ENCODE assay signal across 8 cellular contexts in the genomic region with DNA sequence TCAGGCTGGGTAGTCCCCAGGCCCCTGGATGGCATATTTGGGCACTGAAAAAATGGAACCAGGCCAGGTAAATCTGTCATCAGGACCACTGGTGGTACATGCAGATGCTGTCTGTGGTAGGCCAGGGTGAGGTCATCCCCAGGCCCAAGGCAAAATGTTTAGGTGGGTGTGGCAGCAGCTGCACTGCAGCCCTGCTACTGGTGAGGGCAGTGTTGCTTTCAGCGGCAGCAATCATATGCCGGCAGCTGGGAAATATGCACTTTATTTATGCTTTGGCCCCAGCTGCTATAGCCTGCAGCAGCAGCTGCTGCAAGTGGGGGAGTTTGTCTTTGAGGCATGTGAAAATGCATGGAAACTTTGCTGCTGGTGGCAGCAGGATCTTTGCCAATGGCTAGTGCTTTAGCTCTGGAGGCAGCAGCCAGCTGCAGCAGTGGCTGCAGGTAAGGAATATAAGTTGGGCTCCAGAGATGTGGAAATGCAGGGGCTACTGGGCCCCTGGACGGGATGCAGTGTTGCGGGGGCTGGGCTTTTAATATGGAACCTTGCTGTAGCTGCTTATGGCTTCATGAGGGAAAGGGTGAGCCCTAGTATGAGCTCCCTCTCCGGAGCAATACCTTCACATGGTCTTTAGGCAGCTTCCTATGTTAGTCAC.
DNase-seq lines count a peak whose midpoint lies in the region; ATAC-seq and TF ChIP-seq lines count a peak whose summit lies in the region.

No MANE protein-coding gene starts in this region.

- ATAC-seq in GM18508 (IDR thresholded peaks at IDR 0.05; ENCODE audit: insufficient read depth, unreplicated experiment) = peak; percentile 57
- ATAC-seq in HG02870 (IDR thresholded peaks at IDR 0.05; ENCODE audit: unreplicated experiment) = peak; percentile 74
- ATAC-seq in psoas muscle = no peak

- DNase-seq in BE2C (peak; percentile 75), NCI-H2107 treated with DMSO at 0.1 percent for 48 hours (lab: John Stamatoyannopoulos, UW; ENCODE audit: unreplicated experiment) (peak; percentile 39), brain microvascular endothelial cell (no peak), psoas muscle (no peak), substantia nigra (lab: John Stamatoyannopoulos, UW) (no peak), foreskin fibroblast (no peak)

- in situ Hi-C loops in brain microvascular endothelial cell (cut with HindIII; ENCODE audit: low pct_ligation_motif_present, low sequenced_read_pairs) = no loop called here

- H3K27me3 ChIP-seq in BE2C (no peaks in the 10 kb centered on the region), brain microvascular endothelial cell (replicated peaks) (no peaks in the 10 kb centered on the region), psoas muscle (ENCODE audit: insufficient read depth in 3 of 3, low read length in 2 of 3) (no peaks in the 10 kb centered on the region)

- H3K27ac ChIP-seq in brain microvascular endothelial cell = no peak overlapping the region
- H3K27ac ChIP-seq in psoas muscle = no peak overlapping the region
- H3K27ac ChIP-seq in substantia nigra (ENCODE audit: low read depth, low read length, poor library complexity, severe bottlenecking) = no peak overlapping the region

- 36 to 40% (median 38%) methylated on average over 5 of the region's 5 CpGs for WGBS in psoas muscle, 3 donors

- H3K4me1 ChIP-seq in BE2C (peaks cover 7% of the 10 kb centered on the region), psoas muscle (no peaks in the 10 kb centered on the region)

- no peaks in the 10 kb centered on the region for H3K36me3 ChIP-seq in BE2C
- H3K36me3 ChIP-seq in brain microvascular endothelial cell (replicated peaks) = no peaks in the 10 kb centered on the region
- no peaks in the 10 kb centered on the region for H3K36me3 ChIP-seq in psoas muscle (ENCODE audit: insufficient read depth in 1 of 2, low read depth in 1 of 2)

- TF ChIP-seq CTCF in BE2C (IDR thresholded peaks at IDR 0.05; ENCODE audit: low read depth, low read length) = peak; percentile 82
- peak; percentile 84 for TF ChIP-seq CTCF in brain microvascular endothelial cell (IDR thresholded peaks at IDR 0.05; ENCODE audit: low read depth, low read length, missing control alignments)
- peak; percentile 8 for TF ChIP-seq CTCF in psoas muscle (IDR thresholded peaks at IDR 0.05)
- no peak for TF ChIP-seq CTCF in foreskin fibroblast (IDR thresholded peaks at IDR 0.05; ENCODE audit: low read depth, low read length)

- H3K9me3 ChIP-seq in BE2C (no peaks in the 10 kb centered on the region), psoas muscle (no peaks in the 10 kb centered on the region)

- intact Hi-C loops in psoas muscle (cut with DNase I) = no loop called here

- no peak overlapping the region for H3K4me3 ChIP-seq in BE2C (ENCODE audit: low read depth, low read length)
- no peak overlapping the region for H3K4me3 ChIP-seq in brain microvascular endothelial cell (ENCODE audit: low read depth, low read length)
- no peak overlapping the region for H3K4me3 ChIP-seq in psoas muscle
- H3K4me3 ChIP-seq in foreskin fibroblast (ENCODE audit: low read depth in 1 of 2, low read length in 2 of 2) = no peak overlapping the region

Comparison
In these comparisons a context has a peak if more than half of its experiments do, and no peak if none do; other contexts are left out.
1. DNase-seq: peak in BE2C (single experiment) and NCI-H2107 treated with DMSO at 0.1 percent for 48 hours (single experiment); none in brain microvascular endothelial cell (single experiment), psoas muscle (0 of 2), substantia nigra (0 of 49) and foreskin fibroblast (0 of 2).
2. ATAC-seq: peak in GM18508 (single experiment) and HG02870 (single experiment); none in psoas muscle (0 of 4).